In the genomic region with DNA sequence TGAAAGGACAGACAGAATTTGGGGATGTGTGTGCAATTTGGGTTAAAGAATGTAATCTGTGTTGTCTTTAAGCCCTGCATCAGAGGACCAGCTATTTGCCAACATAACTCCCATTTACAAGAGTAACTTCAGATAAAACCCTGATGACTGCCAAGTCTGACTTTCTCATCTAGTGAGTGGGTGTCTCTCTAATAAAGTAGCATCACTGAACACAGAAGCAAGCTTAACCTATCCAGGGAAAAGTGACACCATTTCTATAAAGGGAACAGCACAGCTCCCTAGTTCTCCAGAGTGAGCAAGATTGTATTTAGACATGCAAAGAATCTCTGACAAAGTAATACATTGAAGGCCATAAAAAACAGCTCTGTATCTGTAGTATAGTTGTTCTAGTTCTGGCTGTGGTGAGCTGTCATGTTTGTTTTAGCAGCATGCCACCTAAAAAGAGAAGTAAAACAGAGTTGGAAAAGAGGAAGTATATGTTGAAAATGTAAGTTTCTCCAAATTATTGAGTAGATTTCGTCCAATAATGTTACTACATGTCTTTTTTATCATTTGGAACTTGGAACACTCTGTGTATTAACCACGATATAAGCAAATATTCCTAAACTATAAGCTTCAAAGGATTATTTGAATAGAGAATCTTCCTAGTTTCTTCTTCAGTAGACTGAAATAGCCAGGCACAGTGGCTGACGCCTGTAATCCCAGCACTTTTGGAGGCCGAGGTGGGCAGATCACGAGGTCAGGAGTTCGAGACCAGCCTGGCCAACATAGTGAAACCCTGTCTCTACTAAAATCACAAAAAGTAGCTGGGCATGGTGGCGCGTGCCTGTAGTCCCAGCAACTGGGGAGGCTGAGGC, we compare ENCODE assay signal across 1 cellular context.
TF ChIP-seq lines count a peak whose summit lies in the region.

No MANE protein-coding gene starts in this region.

TF ChIP-seq in GM23338, 12 proteins besides CTCF, POLR2A, EP300 and RAD21:
- TF ChIP-seq EZH2phosphoT487 (IDR thresholded peaks at IDR 0.05; ENCODE audit: unreplicated experiment) (no peak), NANOG (IDR thresholded peaks at IDR 0.05; ENCODE audit: borderline replicate concordance) (no peak), EZH2 (IDR thresholded peaks at IDR 0.05; ENCODE audit: low read depth, unreplicated experiment) (no peak), CREB1 (CRISPR knock-in tag; IDR thresholded peaks at IDR 0.05; ENCODE audit: low read depth) (no peak), JUNB (IDR thresholded peaks at IDR 0.05; ENCODE audit: unreplicated experiment) (no peak), ZNF114 (CRISPR knock-in tag; IDR thresholded peaks at IDR 0.05) (no peak), STAT1 (IDR thresholded peaks at IDR 0.05; ENCODE audit: unreplicated experiment) (no peak), ZNF331 (CRISPR knock-in tag; IDR thresholded peaks at IDR 0.05; ENCODE audit: low read depth) (no peak)
- TF ChIP-seq, protein P1, sequence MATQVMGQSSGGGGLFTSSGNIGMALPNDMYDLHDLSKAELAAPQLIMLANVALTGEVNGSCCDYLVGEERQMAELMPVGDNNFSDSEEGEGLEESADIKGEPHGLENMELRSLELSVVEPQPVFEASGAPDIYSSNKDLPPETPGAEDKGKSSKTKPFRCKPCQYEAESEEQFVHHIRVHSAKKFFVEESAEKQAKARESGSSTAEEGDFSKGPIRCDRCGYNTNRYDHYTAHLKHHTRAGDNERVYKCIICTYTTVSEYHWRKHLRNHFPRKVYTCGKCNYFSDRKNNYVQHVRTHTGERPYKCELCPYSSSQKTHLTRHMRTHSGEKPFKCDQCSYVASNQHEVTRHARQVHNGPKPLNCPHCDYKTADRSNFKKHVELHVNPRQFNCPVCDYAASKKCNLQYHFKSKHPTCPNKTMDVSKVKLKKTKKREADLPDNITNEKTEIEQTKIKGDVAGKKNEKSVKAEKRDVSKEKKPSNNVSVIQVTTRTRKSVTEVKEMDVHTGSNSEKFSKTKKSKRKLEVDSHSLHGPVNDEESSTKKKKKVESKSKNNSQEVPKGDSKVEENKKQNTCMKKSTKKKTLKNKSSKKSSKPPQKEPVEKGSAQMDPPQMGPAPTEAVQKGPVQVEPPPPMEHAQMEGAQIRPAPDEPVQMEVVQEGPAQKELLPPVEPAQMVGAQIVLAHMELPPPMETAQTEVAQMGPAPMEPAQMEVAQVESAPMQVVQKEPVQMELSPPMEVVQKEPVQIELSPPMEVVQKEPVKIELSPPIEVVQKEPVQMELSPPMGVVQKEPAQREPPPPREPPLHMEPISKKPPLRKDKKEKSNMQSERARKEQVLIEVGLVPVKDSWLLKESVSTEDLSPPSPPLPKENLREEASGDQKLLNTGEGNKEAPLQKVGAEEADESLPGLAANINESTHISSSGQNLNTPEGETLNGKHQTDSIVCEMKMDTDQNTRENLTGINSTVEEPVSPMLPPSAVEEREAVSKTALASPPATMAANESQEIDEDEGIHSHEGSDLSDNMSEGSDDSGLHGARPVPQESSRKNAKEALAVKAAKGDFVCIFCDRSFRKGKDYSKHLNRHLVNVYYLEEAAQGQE (IDR thresholded peaks at IDR 0.05; ENCODE audit: unreplicated experiment): no peak
- TF ChIP-seq, protein P2, sequence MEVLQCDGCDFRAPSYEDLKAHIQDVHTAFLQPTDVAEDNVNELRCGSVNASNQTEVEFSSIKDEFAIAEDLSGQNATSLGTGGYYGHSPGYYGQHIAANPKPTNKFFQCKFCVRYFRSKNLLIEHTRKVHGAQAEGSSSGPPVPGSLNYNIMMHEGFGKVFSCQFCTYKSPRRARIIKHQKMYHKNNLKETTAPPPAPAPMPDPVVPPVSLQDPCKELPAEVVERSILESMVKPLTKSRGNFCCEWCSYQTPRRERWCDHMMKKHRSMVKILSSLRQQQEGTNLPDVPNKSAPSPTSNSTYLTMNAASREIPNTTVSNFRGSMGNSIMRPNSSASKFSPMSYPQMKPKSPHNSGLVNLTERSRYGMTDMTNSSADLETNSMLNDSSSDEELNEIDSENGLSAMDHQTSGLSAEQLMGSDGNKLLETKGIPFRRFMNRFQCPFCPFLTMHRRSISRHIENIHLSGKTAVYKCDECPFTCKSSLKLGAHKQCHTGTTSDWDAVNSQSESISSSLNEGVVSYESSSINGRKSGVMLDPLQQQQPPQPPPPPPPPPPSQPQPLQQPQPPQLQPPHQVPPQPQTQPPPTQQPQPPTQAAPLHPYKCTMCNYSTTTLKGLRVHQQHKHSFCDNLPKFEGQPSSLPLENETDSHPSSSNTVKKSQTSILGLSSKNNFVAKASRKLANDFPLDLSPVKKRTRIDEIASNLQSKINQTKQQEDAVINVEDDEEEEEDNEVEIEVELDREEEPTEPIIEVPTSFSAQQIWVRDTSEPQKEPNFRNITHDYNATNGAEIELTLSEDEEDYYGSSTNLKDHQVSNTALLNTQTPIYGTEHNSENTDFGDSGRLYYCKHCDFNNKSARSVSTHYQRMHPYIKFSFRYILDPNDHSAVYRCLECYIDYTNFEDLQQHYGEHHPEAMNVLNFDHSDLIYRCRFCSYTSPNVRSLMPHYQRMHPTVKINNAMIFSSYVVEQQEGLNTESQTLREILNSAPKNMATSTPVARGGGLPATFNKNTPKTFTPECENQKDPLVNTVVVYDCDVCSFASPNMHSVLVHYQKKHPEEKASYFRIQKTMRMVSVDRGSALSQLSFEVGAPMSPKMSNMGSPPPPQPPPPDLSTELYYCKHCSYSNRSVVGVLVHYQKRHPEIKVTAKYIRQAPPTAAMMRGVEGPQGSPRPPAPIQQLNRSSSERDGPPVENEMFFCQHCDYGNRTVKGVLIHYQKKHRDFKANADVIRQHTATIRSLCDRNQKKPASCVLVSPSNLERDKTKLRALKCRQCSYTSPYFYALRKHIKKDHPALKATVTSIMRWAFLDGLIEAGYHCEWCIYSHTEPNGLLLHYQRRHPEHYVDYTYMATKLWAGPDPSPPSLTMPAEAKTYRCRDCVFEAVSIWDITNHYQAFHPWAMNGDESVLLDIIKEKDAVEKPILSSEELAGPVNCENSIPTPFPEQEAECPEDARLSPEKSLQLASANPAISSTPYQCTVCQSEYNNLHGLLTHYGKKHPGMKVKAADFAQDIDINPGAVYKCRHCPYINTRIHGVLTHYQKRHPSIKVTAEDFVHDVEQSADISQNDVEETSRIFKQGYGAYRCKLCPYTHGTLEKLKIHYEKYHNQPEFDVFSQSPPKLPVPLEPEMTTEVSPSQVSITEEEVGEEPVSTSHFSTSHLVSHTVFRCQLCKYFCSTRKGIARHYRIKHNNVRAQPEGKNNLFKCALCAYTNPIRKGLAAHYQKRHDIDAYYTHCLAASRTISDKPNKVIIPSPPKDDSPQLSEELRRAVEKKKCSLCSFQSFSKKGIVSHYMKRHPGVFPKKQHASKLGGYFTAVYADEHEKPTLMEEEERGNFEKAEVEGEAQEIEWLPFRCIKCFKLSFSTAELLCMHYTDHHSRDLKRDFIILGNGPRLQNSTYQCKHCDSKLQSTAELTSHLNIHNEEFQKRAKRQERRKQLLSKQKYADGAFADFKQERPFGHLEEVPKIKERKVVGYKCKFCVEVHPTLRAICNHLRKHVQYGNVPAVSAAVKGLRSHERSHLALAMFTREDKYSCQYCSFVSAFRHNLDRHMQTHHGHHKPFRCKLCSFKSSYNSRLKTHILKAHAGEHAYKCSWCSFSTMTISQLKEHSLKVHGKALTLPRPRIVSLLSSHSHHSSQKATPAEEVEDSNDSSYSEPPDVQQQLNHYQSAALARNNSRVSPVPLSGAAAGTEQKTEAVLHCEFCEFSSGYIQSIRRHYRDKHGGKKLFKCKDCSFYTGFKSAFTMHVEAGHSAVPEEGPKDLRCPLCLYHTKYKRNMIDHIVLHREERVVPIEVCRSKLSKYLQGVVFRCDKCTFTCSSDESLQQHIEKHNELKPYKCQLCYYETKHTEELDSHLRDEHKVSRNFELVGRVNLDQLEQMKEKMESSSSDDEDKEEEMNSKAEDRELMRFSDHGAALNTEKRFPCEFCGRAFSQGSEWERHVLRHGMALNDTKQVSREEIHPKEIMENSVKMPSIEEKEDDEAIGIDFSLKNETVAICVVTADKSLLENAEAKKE (CRISPR knock-in tag; IDR thresholded peaks at IDR 0.05): no peak
- TF ChIP-seq, protein P3, sequence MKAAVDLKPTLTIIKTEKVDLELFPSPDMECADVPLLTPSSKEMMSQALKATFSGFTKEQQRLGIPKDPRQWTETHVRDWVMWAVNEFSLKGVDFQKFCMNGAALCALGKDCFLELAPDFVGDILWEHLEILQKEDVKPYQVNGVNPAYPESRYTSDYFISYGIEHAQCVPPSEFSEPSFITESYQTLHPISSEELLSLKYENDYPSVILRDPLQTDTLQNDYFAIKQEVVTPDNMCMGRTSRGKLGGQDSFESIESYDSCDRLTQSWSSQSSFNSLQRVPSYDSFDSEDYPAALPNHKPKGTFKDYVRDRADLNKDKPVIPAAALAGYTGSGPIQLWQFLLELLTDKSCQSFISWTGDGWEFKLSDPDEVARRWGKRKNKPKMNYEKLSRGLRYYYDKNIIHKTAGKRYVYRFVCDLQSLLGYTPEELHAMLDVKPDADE (IDR thresholded peaks at IDR 0.05): no peak
TF ChIP-seq in GM23338: peak in this region for 0.
